In genomic region chr2:8837795-8838140, GRCh38 we compare ENCODE assay signal across 1 cellular context.
TF ChIP-seq lines count a peak whose summit lies in the region.

No MANE protein-coding gene starts in this region.

TF ChIP-seq in HepG2, 621 proteins besides CTCF, POLR2A, EP300 and RAD21 (continued from another document):
- peak; percentile 35; the same call in 1 of the 2 replicates for TF ChIP-seq CSRNP1 (CRISPR knock-in tag; IDR thresholded peaks at IDR 0.05)
- 0 out of 2 replicates have a peak, but pooled peaks have one; percentile 31 for TF ChIP-seq ZNF784 (CRISPR knock-in tag; IDR thresholded peaks at IDR 0.05; ENCODE audit: borderline replicate concordance)
- 0 out of 2 replicates have a peak, but pooled peaks have one; percentile 4 for TF ChIP-seq REL (CRISPR knock-in tag; conservative IDR thresholded peaks at IDR 0.05)
- TF ChIP-seq SP5 (CRISPR knock-in tag; IDR thresholded peaks at IDR 0.05; ENCODE audit: borderline replicate concordance, low read depth) = no peak; the same call in 1 of the 2 replicates
- 0 out of 2 replicates have a peak, but pooled peaks have one; percentile 18 for TF ChIP-seq ZNF724P (CRISPR knock-in tag; IDR thresholded peaks at IDR 0.05; ENCODE audit: borderline replicate concordance)
- peak; percentile 84 for TF ChIP-seq ZBTB38 (CRISPR knock-in tag; IDR thresholded peaks at IDR 0.05)
- peak; percentile 3 for TF ChIP-seq IKZF4 (CRISPR knock-in tag; IDR thresholded peaks at IDR 0.05; ENCODE audit: borderline replicate concordance, low read depth, not compliant biosample characterization)
- TF ChIP-seq SRY (CRISPR knock-in tag; IDR thresholded peaks at IDR 0.05) = no peak
- TF ChIP-seq ZNF713 (CRISPR knock-in tag; IDR thresholded peaks at IDR 0.05) = no peak
- 0 out of 2 replicates have a peak, but pooled peaks have one; percentile 8 for TF ChIP-seq ZNF350 (CRISPR knock-in tag; IDR thresholded peaks at IDR 0.05; ENCODE audit: borderline replicate concordance, low read depth)
- TF ChIP-seq GMEB1 (CRISPR knock-in tag; IDR thresholded peaks at IDR 0.05; ENCODE audit: borderline replicate concordance) = peak; percentile 11; the same call in 1 of the 2 replicates
- TF ChIP-seq SMAD3 (CRISPR knock-in tag; IDR thresholded peaks at IDR 0.05) = no peak
- no peak for TF ChIP-seq CBFB (CRISPR knock-in tag; IDR thresholded peaks at IDR 0.05)
- TF ChIP-seq ARID2 (CRISPR knock-in tag; IDR thresholded peaks at IDR 0.05; ENCODE audit: borderline replicate concordance) = no peak
- 0 out of 2 replicates have a peak, but pooled peaks have one; percentile 5 for TF ChIP-seq TARDBP (CRISPR knock-in tag; IDR thresholded peaks at IDR 0.05)
- 0 out of 2 replicates have a peak, but pooled peaks have one; percentile 0 for TF ChIP-seq DR1 (CRISPR knock-in tag; IDR thresholded peaks at IDR 0.05)
- TF ChIP-seq SMC3 (IDR thresholded peaks at IDR 0.05; ENCODE audit: low read length) = no peak
- no peak for TF ChIP-seq ZBTB8A (CRISPR knock-in tag; IDR thresholded peaks at IDR 0.05; ENCODE audit: borderline replicate concordance, low read depth)
- TF ChIP-seq ZNF337 (CRISPR knock-in tag; IDR thresholded peaks at IDR 0.05; ENCODE audit: borderline replicate concordance, low read depth) = 0 out of 2 replicates have a peak, but pooled peaks have one; percentile 8
- no peak for TF ChIP-seq CHD4 (IDR thresholded peaks at IDR 0.05; ENCODE audit: borderline replicate concordance, low read length)
- TF ChIP-seq PAXIP1 (CRISPR knock-in tag; conservative IDR thresholded peaks at IDR 0.05) = no peak
